Comparison of ENCODE assay signal across 8 cellular contexts in genomic region chr14:76352639-76353281, GRCh38. TPM values are rescaled to one million over a fixed set of nuclear protein-coding genes. Genes with fewer than 3 reads are reported as not detected.
A peak's percentile ranks its signal among the peaks of the same experiment; 100 is the strongest.
DNase-seq lines count a peak whose midpoint lies in the region; ATAC-seq and TF ChIP-seq lines count a peak whose summit lies in the region.

No MANE protein-coding gene starts in this region.

- WGBS in HUES64: 8% methylated on average over 40 of the region's 40 CpGs

- H3K9me2 ChIP-seq in SU-DHL-6 (replicated peaks; ENCODE audit: insufficient read depth, low read length): no peaks in the 10 kb centered on the region

- H3K27ac ChIP-seq in HUES64 (ENCODE audit: low read depth, low read length) (no peak overlapping the region), SU-DHL-6 (ENCODE audit: low read depth, low read length) (no peak overlapping the region)

- H2AFZ ChIP-seq in SU-DHL-6 (ENCODE audit: low read depth, low read length, severe bottlenecking): no peak overlapping the region

- H3K4me2 ChIP-seq in SU-DHL-6 (ENCODE audit: low read depth, low read length, poor library complexity, severe bottlenecking): no peak overlapping the region

- H3K27me3 ChIP-seq in HUES64 (ENCODE audit: insufficient read depth, low read length) (peaks cover 17% of the 10 kb centered on the region), SU-DHL-6 (ENCODE audit: low read length) (no peaks in the 10 kb centered on the region)

- H3K36me3 ChIP-seq in HUES64 (ENCODE audit: insufficient read depth, low read length): no peaks in the 10 kb centered on the region
- no peaks in the 10 kb centered on the region for H3K36me3 ChIP-seq in SU-DHL-6 (ENCODE audit: low read length)

- no peaks in the 10 kb centered on the region for H3F3A ChIP-seq in SU-DHL-6 (ENCODE audit: insufficient read depth)

- no peaks in the 10 kb centered on the region for H3K79me2 ChIP-seq in SU-DHL-6 (ENCODE audit: insufficient read depth, low read length)

- peak; percentile 18 for DNase-seq in GDM1 (lab: John Stamatoyannopoulos, UW)
- peak; percentile 6 for DNase-seq in amniotic stem cell (lab: John Stamatoyannopoulos, UW)
- peak in 32 of 51 donors; percentile 2 to 64 (median 18) for DNase-seq in hypothalamus (lab: John Stamatoyannopoulos, UW)
- DNase-seq in stimulated activated CD4-positive, alpha-beta T cell treated with anti-CD3 and anti-CD28 coated beads, Interleukin-12 subunit alpha, Interleukin-12 subunit beta, amount 100 ng/mL, for 4 hours: peak; percentile 59

- H3K4me3 ChIP-seq in HUES64 (ENCODE audit: low read length) (peak overlapping the region; percentile 29; the same call in 1 of the 2 replicates), SU-DHL-6 (ENCODE audit: insufficient read depth, low read length, poor library complexity, severe bottlenecking) (no peak overlapping the region)

- no peak for ATAC-seq in GM18909 (IDR thresholded peaks at IDR 0.05; ENCODE audit: poor library complexity, unreplicated experiment)
- no peak for ATAC-seq in HG02763 (IDR thresholded peaks at IDR 0.05; ENCODE audit: unreplicated experiment)

- no peaks in the 10 kb centered on the region for H3K9me3 ChIP-seq in HUES64 (ENCODE audit: insufficient read depth, low read depth, low read length)
- H3K9me3 ChIP-seq in SU-DHL-6 (ENCODE audit: insufficient read depth, low read length): no peaks in the 10 kb centered on the region

- H4K20me1 ChIP-seq in SU-DHL-6 (ENCODE audit: low read depth, low read length): no peaks in the 10 kb centered on the region

- TF ChIP-seq CTCF in SU-DHL-6 (IDR thresholded peaks at IDR 0.05; ENCODE audit: insufficient read depth, low read length, poor library complexity, severe bottlenecking): peak; percentile 77

- 0 out of 2 replicates have a peak overlapping the region, but pooled peaks have one; percentile 28 for H3K9ac ChIP-seq in HUES64 (ENCODE audit: low read depth, low read length)
- H3K9ac ChIP-seq in SU-DHL-6 (ENCODE audit: low read length): no peak overlapping the region

- H3K4me1 ChIP-seq in HUES64 (ENCODE audit: insufficient read depth, low read length): peaks cover 22% of the 10 kb centered on the region

RNA-seq across cellular contexts. Expression of gene ESRRB, which starts 23.2 kb away (rescaled TPM):
- 0.35 TPM for polyA plus RNA-seq in HUES64 (2013, experiment 1 of 2)
- 0.57 TPM for polyA plus RNA-seq in HUES64 (2013, experiment 2 of 2)

Comparison
In these comparisons a context has a peak if more than half of its experiments do, and no peak if none do; other contexts are left out.
1. DNase-seq: peak in every context shown above with its lines; median percentile 59 in stimulated activated CD4-positive, alpha-beta T cell treated with anti-CD3 and anti-CD28 coated beads, Interleukin-12 subunit alpha, Interleukin-12 subunit beta, amount 100 ng/mL, for 4 hours; 18 in hypothalamus; 18 in GDM1; 6 in amniotic stem cell.